ENCODE assay signal across 8 cellular contexts in genomic region chr16:46688101-46688656, GRCh38. TPM values are rescaled to one million over a fixed set of nuclear protein-coding genes. Genes with fewer than 3 reads are reported as not detected.
DNase-seq lines count a peak whose midpoint lies in the region; ATAC-seq and TF ChIP-seq lines count a peak whose summit lies in the region.

No MANE protein-coding gene starts in this region.

- TF ChIP-seq POLR2A in NB4 (IDR thresholded peaks at IDR 0.05; ENCODE audit: extremely low read depth, insufficient read length): no peak

- peak overlapping the region; percentile 85 for H3K4me3 ChIP-seq in NB4 (ENCODE audit: low read depth, low read length)
- peak overlapping the region; percentile 77 for H3K4me3 ChIP-seq in neural cell (ENCODE audit: low read length)

- no peaks in the 10 kb centered on the region for H3K36me3 ChIP-seq in neural cell (ENCODE audit: insufficient read depth, low read length)

- peak overlapping the region; percentile 92 for H3K9ac ChIP-seq in neural cell (ENCODE audit: low read length)

- no peaks in the 10 kb centered on the region for H3K9me3 ChIP-seq in neural cell (ENCODE audit: low read length)

- no peak for TF ChIP-seq RAD21 in neural cell (conservative IDR thresholded peaks at IDR 0.05)

- H3K4me2 ChIP-seq in neural cell (ENCODE audit: low read length): peak overlapping the region; percentile 76

- H3K9me2 ChIP-seq in neural cell (ENCODE audit: insufficient read depth, low read length): no peaks in the 10 kb centered on the region

- no peaks in the 10 kb centered on the region for H3K27me3 ChIP-seq in neural cell (ENCODE audit: insufficient read depth, low read depth, low read length)

- ATAC-seq in esophagus mucosa: peak; percentile 37
- no peak for ATAC-seq in GM18909 (IDR thresholded peaks at IDR 0.05; ENCODE audit: poor library complexity, unreplicated experiment)

- TF ChIP-seq CTCF in NB4 (IDR thresholded peaks at IDR 0.05; ENCODE audit: low read depth, low read length) (no peak), neural cell (IDR thresholded peaks at IDR 0.05; ENCODE audit: poor library complexity, severe bottlenecking) (no peak)

- no peaks in the 10 kb centered on the region for H4K20me1 ChIP-seq in neural cell (ENCODE audit: insufficient read depth)

- DNase-seq in CD1c-positive myeloid dendritic cell (ENCODE audit: extremely low spot score) (peak; percentile 88), NB4 (ENCODE audit: low read depth) (peak; percentile 89), COR-L47 (lab: John Stamatoyannopoulos, UW) (no peak), NCI-H1105 (lab: John Stamatoyannopoulos, UW) (no peak)
- DNase-seq in activated CD4-positive, alpha-beta T cell treated with anti-CD3 and anti-CD28 coated beads, Interleukin-2, amount 50 U/mL, for 48 hours: no peak

- H3K79me2 ChIP-seq in neural cell (replicated peaks; ENCODE audit: insufficient read depth, low read length): peaks cover 66% of the 10 kb centered on the region

- H3K27ac ChIP-seq in neural cell (ENCODE audit: low read length): peak overlapping the region; percentile 90

- H3F3A ChIP-seq in neural cell (ENCODE audit: insufficient read depth, low read length, poor library complexity, severe bottlenecking): no peaks in the 10 kb centered on the region

- peak overlapping the region; percentile 92 for H2AFZ ChIP-seq in neural cell (ENCODE audit: low read depth, low read length)

- TF ChIP-seq EP300 in neural cell (conservative IDR thresholded peaks at IDR 0.05; ENCODE audit: poor library complexity, severe bottlenecking): no peak

TF ChIP-seq in neural cell, 6 proteins besides CTCF, POLR2A, EP300 and RAD21:
- TF ChIP-seq SMC3 (conservative IDR thresholded peaks at IDR 0.05; ENCODE audit: poor library complexity): no peak
- no peak for TF ChIP-seq REST (IDR thresholded peaks at IDR 0.05; ENCODE audit: borderline replicate concordance)
- TF ChIP-seq MXI1 (conservative IDR thresholded peaks at IDR 0.05; ENCODE audit: poor library complexity, severe bottlenecking): peak; percentile 66

RNA-seq across cellular contexts. Expression of gene VPS35, which starts 0.8 kb away (rescaled TPM):
- 71.8 TPM for total RNA-seq in esophagus mucosa
- 155 and 157 TPM in 2 replicates for polyA plus RNA-seq in neural cell
- 214 and 215 TPM in 2 replicates for polyA minus RNA-seq in neural cell

RNA-seq across cellular contexts. Expression of gene ORC6, which starts 1.3 kb away (rescaled TPM):
- total RNA-seq in esophagus mucosa: 7.2 TPM
- polyA plus RNA-seq in neural cell: 21.2 and 26.8 TPM in 2 replicates
- polyA minus RNA-seq in neural cell: 8.8 and 10.8 TPM in 2 replicates

RNA-seq across cellular contexts. Expression of gene MYLK3, which starts 60.0 kb away (rescaled TPM):
- total RNA-seq in esophagus mucosa: 0.08 TPM
- 0.07 TPM in 1 of 2 replicates, not detected in the other for polyA plus RNA-seq in neural cell
- polyA minus RNA-seq in neural cell: 0.12 and 0.24 TPM in 2 replicates

Comparison
In these comparisons a context has a peak if more than half of its experiments do, and no peak if none do; other contexts are left out.
1. DNase-seq: peak in CD1c-positive myeloid dendritic cell (single experiment) and NB4 (single experiment); none in COR-L47 (single experiment), NCI-H1105 (single experiment) and activated CD4-positive, alpha-beta T cell treated with anti-CD3 and anti-CD28 coated beads, Interleukin-2, amount 50 U/mL, for 48 hours (0 of 2).